ENCODE assay signal across 1 cellular context in the genomic region with DNA sequence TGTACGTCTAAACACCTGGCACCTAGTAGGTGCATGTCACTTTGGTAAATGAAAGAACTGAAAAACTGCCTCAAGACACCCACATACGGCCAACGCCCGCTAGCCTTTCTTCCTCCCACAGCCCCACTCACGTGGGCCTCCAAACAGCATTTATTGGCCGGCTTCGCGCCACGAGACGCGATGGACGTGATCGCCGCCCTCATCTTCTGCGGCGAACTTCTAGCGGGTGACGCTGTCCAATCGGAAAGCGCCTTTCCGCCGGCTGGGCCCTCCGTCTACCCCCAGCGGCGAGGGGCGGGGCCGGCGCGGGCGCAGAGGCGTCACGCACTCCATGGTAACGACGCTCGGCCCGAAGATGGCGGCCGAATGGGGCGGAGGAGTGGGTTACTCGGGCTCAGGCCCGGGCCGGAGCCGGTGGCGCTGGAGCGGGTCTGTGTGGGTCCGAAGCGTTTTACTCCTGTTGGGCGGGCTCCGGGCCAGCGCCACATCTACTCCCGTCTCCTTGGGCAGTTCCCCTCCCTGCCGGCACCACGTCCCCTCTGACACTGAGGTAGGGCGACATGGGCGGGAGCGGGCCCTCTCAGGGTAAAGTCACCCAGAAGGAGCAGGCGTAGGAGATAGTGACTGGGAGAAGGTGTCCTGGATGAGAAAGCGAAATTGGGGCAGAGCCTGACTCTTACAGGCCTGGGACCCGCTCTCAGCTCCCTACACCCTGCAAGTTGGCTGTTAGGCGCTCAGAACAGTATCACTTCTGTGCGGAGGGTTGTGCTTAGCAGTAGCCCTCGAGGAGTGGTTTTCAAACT.
A peak's percentile ranks its signal among the peaks of the same experiment; 100 is the strongest.
TF ChIP-seq lines count a peak whose summit lies in the region.

A gene with protein sequence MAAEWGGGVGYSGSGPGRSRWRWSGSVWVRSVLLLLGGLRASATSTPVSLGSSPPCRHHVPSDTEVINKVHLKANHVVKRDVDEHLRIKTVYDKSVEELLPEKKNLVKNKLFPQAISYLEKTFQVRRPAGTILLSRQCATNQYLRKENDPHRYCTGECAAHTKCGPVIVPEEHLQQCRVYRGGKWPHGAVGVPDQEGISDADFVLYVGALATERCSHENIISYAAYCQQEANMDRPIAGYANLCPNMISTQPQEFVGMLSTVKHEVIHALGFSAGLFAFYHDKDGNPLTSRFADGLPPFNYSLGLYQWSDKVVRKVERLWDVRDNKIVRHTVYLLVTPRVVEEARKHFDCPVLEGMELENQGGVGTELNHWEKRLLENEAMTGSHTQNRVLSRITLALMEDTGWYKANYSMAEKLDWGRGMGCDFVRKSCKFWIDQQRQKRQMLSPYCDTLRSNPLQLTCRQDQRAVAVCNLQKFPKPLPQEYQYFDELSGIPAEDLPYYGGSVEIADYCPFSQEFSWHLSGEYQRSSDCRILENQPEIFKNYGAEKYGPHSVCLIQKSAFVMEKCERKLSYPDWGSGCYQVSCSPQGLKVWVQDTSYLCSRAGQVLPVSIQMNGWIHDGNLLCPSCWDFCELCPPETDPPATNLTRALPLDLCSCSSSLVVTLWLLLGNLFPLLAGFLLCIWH (plus strand): TSS at position 327 of the 803 bp plus-strand sequence. CDS start 29 bp downstream, at position 356.

TF ChIP-seq in HEK293, 187 proteins besides CTCF, POLR2A, EP300 and RAD21 (continued from another document and continues in another):
- TF ChIP-seq, protein P1, sequence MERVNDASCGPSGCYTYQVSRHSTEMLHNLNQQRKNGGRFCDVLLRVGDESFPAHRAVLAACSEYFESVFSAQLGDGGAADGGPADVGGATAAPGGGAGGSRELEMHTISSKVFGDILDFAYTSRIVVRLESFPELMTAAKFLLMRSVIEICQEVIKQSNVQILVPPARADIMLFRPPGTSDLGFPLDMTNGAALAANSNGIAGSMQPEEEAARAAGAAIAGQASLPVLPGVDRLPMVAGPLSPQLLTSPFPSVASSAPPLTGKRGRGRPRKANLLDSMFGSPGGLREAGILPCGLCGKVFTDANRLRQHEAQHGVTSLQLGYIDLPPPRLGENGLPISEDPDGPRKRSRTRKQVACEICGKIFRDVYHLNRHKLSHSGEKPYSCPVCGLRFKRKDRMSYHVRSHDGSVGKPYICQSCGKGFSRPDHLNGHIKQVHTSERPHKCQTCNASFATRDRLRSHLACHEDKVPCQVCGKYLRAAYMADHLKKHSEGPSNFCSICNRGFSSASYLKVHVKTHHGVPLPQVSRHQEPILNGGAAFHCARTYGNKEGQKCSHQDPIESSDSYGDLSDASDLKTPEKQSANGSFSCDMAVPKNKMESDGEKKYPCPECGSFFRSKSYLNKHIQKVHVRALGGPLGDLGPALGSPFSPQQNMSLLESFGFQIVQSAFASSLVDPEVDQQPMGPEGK (tag by site-specific recombination; IDR thresholded peaks at IDR 0.05) = peak; percentile 47; the same call in 1 of the 2 replicates
- TF ChIP-seq SP2 (tag by site-specific recombination; IDR thresholded peaks at IDR 0.05) (peak; percentile 97), ZIC2 (tag by site-specific recombination; IDR thresholded peaks at IDR 0.05) (peak; percentile 35; the same call in 1 of the 2 replicates), ZNF571 (tag by site-specific recombination; IDR thresholded peaks at IDR 0.05) (no peak), ZNF354C (tag by site-specific recombination; IDR thresholded peaks at IDR 0.05; ENCODE audit: borderline replicate concordance, low read depth) (no peak), ZNF473 (tag by site-specific recombination; IDR thresholded peaks at IDR 0.05) (no peak), ZNF555 (tag by site-specific recombination; conservative IDR thresholded peaks at IDR 0.05) (no peak), ZNF514 (tag by site-specific recombination; IDR thresholded peaks at IDR 0.05) (no peak), ZNF214 (tag by site-specific recombination; IDR thresholded peaks at IDR 0.05; ENCODE audit: borderline replicate concordance) (no peak), GLI4 (tag by site-specific recombination; IDR thresholded peaks at IDR 0.05) (0 out of 2 replicates have a peak, but pooled peaks have one; percentile 27), ZNF169 (tag by site-specific recombination; IDR thresholded peaks at IDR 0.05) (no peak), IKZF3 (tag by site-specific recombination; IDR thresholded peaks at IDR 0.05) (no peak), ZNF670 (tag by site-specific recombination; IDR thresholded peaks at IDR 0.05; ENCODE audit: low read depth) (no peak), ZNF174 (tag by site-specific recombination; IDR thresholded peaks at IDR 0.05) (no peak), ZNF266 (tag by site-specific recombination; IDR thresholded peaks at IDR 0.05; ENCODE audit: low read depth) (0 out of 2 replicates have a peak, but pooled peaks have one; percentile 11), ZNF701 (tag by site-specific recombination; IDR thresholded peaks at IDR 0.05) (no peak), TRIM28 (IDR thresholded peaks at IDR 0.05; ENCODE audit: borderline replicate concordance, low read length) (no peak), ZNF658 (tag by site-specific recombination; IDR thresholded peaks at IDR 0.05) (no peak), ZNF530 (tag by site-specific recombination; IDR thresholded peaks at IDR 0.05; ENCODE audit: low read depth) (no peak), ZNF239 (tag by site-specific recombination; IDR thresholded peaks at IDR 0.05) (no peak), BCL11A (tag by site-specific recombination; IDR thresholded peaks at IDR 0.05; ENCODE audit: low read depth) (no peak), ZFP37 (tag by site-specific recombination; IDR thresholded peaks at IDR 0.05) (peak; percentile 32), ZNF777 (tag by site-specific recombination; IDR thresholded peaks at IDR 0.05; ENCODE audit: borderline replicate concordance) (peak; percentile 34; the same call in 1 of the 2 replicates), ZNF561 (tag by site-specific recombination; IDR thresholded peaks at IDR 0.05; ENCODE audit: borderline replicate concordance) (no peak), ZBTB17 (tag by site-specific recombination; IDR thresholded peaks at IDR 0.05) (peak; percentile 52), ZNF24 (tag by site-specific recombination; IDR thresholded peaks at IDR 0.05) (no peak), ZNF785 (tag by site-specific recombination; IDR thresholded peaks at IDR 0.05) (no peak), HOXC10 (CRISPR knock-in tag; IDR thresholded peaks at IDR 0.05) (no peak), TCF7L2 (IDR thresholded peaks at IDR 0.05; ENCODE audit: borderline replicate concordance, low read depth, low read length) (peak; percentile 50; the same call in 1 of the 2 replicates), ZNF202 (tag by site-specific recombination; IDR thresholded peaks at IDR 0.05; ENCODE audit: borderline replicate concordance) (no peak)
- TF ChIP-seq, protein P2, sequence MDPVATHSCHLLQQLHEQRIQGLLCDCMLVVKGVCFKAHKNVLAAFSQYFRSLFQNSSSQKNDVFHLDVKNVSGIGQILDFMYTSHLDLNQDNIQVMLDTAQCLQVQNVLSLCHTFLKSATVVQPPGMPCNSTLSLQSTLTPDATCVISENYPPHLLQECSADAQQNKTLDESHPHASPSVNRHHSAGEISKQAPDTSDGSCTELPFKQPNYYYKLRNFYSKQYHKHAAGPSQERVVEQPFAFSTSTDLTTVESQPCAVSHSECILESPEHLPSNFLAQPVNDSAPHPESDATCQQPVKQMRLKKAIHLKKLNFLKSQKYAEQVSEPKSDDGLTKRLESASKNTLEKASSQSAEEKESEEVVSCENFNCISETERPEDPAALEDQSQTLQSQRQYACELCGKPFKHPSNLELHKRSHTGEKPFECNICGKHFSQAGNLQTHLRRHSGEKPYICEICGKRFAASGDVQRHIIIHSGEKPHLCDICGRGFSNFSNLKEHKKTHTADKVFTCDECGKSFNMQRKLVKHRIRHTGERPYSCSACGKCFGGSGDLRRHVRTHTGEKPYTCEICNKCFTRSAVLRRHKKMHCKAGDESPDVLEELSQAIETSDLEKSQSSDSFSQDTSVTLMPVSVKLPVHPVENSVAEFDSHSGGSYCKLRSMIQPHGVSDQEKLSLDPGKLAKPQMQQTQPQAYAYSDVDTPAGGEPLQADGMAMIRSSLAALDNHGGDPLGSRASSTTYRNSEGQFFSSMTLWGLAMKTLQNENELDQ (tag by site-specific recombination; IDR thresholded peaks at IDR 0.05; ENCODE audit: low read depth) = no peak
- TF ChIP-seq, protein P3, sequence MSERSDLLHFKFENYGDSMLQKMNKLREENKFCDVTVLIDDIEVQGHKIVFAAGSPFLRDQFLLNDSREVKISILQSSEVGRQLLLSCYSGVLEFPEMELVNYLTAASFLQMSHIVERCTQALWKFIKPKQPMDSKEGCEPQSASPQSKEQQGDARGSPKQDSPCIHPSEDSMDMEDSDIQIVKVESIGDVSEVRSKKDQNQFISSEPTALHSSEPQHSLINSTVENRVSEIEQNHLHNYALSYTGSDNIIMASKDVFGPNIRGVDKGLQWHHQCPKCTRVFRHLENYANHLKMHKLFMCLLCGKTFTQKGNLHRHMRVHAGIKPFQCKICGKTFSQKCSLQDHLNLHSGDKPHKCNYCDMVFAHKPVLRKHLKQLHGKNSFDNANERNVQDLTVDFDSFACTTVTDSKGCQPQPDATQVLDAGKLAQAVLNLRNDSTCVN (tag by site-specific recombination; optimal IDR thresholded peaks at IDR 0.05) = peak; percentile 60
- TF ChIP-seq, protein P4, sequence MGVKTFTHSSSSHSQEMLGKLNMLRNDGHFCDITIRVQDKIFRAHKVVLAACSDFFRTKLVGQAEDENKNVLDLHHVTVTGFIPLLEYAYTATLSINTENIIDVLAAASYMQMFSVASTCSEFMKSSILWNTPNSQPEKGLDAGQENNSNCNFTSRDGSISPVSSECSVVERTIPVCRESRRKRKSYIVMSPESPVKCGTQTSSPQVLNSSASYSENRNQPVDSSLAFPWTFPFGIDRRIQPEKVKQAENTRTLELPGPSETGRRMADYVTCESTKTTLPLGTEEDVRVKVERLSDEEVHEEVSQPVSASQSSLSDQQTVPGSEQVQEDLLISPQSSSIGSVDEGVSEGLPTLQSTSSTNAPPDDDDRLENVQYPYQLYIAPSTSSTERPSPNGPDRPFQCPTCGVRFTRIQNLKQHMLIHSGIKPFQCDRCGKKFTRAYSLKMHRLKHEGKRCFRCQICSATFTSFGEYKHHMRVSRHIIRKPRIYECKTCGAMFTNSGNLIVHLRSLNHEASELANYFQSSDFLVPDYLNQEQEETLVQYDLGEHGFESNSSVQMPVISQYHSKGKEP (tag by site-specific recombination; IDR thresholded peaks at IDR 0.05) = no peak
- TF ChIP-seq, protein P5, sequence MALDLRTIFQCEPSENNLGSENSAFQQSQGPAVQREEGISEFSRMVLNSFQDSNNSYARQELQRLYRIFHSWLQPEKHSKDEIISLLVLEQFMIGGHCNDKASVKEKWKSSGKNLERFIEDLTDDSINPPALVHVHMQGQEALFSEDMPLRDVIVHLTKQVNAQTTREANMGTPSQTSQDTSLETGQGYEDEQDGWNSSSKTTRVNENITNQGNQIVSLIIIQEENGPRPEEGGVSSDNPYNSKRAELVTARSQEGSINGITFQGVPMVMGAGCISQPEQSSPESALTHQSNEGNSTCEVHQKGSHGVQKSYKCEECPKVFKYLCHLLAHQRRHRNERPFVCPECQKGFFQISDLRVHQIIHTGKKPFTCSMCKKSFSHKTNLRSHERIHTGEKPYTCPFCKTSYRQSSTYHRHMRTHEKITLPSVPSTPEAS (tag by site-specific recombination; IDR thresholded peaks at IDR 0.05) = no peak
- TF ChIP-seq, protein P6, sequence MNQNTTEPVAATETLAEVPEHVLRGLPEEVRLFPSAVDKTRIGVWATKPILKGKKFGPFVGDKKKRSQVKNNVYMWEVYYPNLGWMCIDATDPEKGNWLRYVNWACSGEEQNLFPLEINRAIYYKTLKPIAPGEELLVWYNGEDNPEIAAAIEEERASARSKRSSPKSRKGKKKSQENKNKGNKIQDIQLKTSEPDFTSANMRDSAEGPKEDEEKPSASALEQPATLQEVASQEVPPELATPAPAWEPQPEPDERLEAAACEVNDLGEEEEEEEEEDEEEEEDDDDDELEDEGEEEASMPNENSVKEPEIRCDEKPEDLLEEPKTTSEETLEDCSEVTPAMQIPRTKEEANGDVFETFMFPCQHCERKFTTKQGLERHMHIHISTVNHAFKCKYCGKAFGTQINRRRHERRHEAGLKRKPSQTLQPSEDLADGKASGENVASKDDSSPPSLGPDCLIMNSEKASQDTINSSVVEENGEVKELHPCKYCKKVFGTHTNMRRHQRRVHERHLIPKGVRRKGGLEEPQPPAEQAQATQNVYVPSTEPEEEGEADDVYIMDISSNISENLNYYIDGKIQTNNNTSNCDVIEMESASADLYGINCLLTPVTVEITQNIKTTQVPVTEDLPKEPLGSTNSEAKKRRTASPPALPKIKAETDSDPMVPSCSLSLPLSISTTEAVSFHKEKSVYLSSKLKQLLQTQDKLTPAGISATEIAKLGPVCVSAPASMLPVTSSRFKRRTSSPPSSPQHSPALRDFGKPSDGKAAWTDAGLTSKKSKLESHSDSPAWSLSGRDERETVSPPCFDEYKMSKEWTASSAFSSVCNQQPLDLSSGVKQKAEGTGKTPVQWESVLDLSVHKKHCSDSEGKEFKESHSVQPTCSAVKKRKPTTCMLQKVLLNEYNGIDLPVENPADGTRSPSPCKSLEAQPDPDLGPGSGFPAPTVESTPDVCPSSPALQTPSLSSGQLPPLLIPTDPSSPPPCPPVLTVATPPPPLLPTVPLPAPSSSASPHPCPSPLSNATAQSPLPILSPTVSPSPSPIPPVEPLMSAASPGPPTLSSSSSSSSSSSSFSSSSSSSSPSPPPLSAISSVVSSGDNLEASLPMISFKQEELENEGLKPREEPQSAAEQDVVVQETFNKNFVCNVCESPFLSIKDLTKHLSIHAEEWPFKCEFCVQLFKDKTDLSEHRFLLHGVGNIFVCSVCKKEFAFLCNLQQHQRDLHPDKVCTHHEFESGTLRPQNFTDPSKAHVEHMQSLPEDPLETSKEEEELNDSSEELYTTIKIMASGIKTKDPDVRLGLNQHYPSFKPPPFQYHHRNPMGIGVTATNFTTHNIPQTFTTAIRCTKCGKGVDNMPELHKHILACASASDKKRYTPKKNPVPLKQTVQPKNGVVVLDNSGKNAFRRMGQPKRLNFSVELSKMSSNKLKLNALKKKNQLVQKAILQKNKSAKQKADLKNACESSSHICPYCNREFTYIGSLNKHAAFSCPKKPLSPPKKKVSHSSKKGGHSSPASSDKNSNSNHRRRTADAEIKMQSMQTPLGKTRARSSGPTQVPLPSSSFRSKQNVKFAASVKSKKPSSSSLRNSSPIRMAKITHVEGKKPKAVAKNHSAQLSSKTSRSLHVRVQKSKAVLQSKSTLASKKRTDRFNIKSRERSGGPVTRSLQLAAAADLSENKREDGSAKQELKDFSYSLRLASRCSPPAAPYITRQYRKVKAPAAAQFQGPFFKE (tag by site-specific recombination; IDR thresholded peaks at IDR 0.05; ENCODE audit: borderline replicate concordance) = no peak
- TF ChIP-seq, protein P7, sequence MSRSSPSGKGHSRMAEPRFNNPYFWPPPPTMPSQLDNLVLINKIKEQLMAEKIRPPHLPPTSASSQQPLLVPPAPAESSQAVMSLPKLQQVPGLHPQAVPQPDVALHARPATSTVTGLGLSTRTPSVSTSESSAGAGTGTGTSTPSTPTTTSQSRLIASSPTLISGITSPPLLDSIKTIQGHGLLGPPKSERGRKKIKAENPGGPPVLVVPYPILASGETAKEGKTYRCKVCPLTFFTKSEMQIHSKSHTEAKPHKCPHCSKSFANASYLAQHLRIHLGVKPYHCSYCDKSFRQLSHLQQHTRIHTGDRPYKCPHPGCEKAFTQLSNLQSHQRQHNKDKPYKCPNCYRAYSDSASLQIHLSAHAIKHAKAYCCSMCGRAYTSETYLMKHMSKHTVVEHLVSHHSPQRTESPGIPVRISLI (tag by site-specific recombination; IDR thresholded peaks at IDR 0.05) = no peak
